In the genomic region with DNA sequence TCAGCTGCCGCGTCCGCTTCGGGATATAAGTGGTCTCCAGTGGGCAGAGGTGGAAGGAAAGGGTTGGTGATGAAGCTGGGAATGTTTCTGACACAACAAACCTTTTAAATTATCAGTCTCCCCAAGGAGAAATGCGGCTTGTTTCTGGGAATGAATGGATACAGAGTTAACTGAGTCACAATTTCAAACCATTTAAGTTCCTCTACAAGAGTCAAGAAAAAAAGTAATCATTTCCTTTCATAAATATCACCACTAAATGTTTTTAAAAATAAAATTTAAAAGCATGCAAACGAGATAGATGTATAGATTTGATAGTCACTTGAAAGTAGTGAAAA, we compare ENCODE assay signal across 12 cellular contexts. TPM values are rescaled to one million over a fixed set of nuclear protein-coding genes. Genes with fewer than 3 reads are reported as not detected.
A peak's percentile ranks its signal among the peaks of the same experiment; 100 is the strongest.
DNase-seq lines count a peak whose midpoint lies in the region; ATAC-seq and TF ChIP-seq lines count a peak whose summit lies in the region.
"Had no signal": no experiment of that assay in that cellular context is flagged by ENCODE, and none has a peak within 500 bp of the region (broad histone marks: within the 10 kb centered on the region; RNA-seq: fewer than 3 reads in every experiment).

No MANE protein-coding gene starts in this region.

- H3K36me3 ChIP-seq in cardiac muscle cell (no peaks in the 10 kb centered on the region), esophagus squamous epithelium (no peaks in the 10 kb centered on the region), urinary bladder (ENCODE audit: insufficient read depth) (no peaks in the 10 kb centered on the region), WERI-Rb-1 (no peaks in the 10 kb centered on the region)

- no peak for ATAC-seq in Right ventricle myocardium superior (ENCODE audit: poor library complexity)
- peak; percentile 52 for ATAC-seq in omental fat pad (ENCODE audit: low FRiP score)
- no peak for ATAC-seq in GM18520 (IDR thresholded peaks at IDR 0.05; ENCODE audit: unreplicated experiment)

- H3K4me1 ChIP-seq in cardiac muscle cell (ENCODE audit: low read depth) (peaks cover 39% of the 10 kb centered on the region), esophagus squamous epithelium (peaks cover 0 to 46% (median 7%) of the 10 kb centered on the region in 3 donors), urinary bladder (ENCODE audit: insufficient read depth) (peaks cover 1% of the 10 kb centered on the region)

- H3K27me3 ChIP-seq in cardiac muscle cell (no peaks in the 10 kb centered on the region), esophagus squamous epithelium (no peaks in the 10 kb centered on the region), WERI-Rb-1 (ENCODE audit: insufficient read depth, low read depth, severe bottlenecking) (no peaks in the 10 kb centered on the region)

- TF ChIP-seq CTCF in cardiac muscle cell (IDR thresholded peaks at IDR 0.05; ENCODE audit: low read depth, low read length), result no peak
- no peak for TF ChIP-seq CTCF in esophagus squamous epithelium (IDR thresholded peaks at IDR 0.05)
- TF ChIP-seq CTCF in omental fat pad (IDR thresholded peaks at IDR 0.05), result no peak
- TF ChIP-seq CTCF in WERI-Rb-1 (IDR thresholded peaks at IDR 0.05; ENCODE audit: low read depth, low read length), result no peak
- no peak for TF ChIP-seq CTCF in GM10248 (IDR thresholded peaks at IDR 0.05; ENCODE audit: control extremely low read depth, extremely low read depth, low read depth, missing control alignments)

- H3K4me3 ChIP-seq in cardiac muscle cell (peak overlapping the region; percentile 25), esophagus squamous epithelium (peak overlapping the region; percentile 20 to 68 (median 48)), urinary bladder (ENCODE audit: low read depth, low read length) (peak overlapping the region; percentile 36), WERI-Rb-1 (ENCODE audit: low read depth, low read length) (no peak overlapping the region)

- H3K27ac ChIP-seq in cardiac muscle cell (peak overlapping the region; percentile 88), esophagus squamous epithelium (peak overlapping the region; percentile 24 to 88 (median 78)), urinary bladder (ENCODE audit: low read depth) (peak overlapping the region; percentile 24), WERI-Rb-1 (no peak overlapping the region)

- TF ChIP-seq POLR2A in esophagus squamous epithelium (IDR thresholded peaks at IDR 0.05), result no peak

- H3K9me3 ChIP-seq in cardiac muscle cell (ENCODE audit: low read depth), result no peaks in the 10 kb centered on the region
- no peaks in the 10 kb centered on the region for H3K9me3 ChIP-seq in esophagus squamous epithelium
- H3K9me3 ChIP-seq in WERI-Rb-1 (ENCODE audit: severe bottlenecking), result no peaks in the 10 kb centered on the region

- intact Hi-C loops in Right ventricle myocardium superior (cut with DNase I), result loop anchor here (5.0 kb wide), 1 partner anchor 164 kb away; no protein-coding TSS in a partner anchor
- intact Hi-C loops in esophagus squamous epithelium (cut with DNase I), result loop anchor here (5.0 kb wide), 1 partner anchor 179 kb away; no protein-coding TSS in a partner anchor

- POLR2A ChIA-PET in GM10248 (lab: Yijun Ruan, JAX), result no interaction called here

- no peak for DNase-seq in cardiac muscle cell (ENCODE audit: low read depth in 1 of 2, low spot score in 1 of 2)
- DNase-seq in Right ventricle myocardium superior, result no peak
- DNase-seq in esophagus squamous epithelium (lab: John Stamatoyannopoulos, UW), result no peak
- DNase-seq in omental fat pad (ENCODE audit: low spot score), result no peak
- DNase-seq in WERI-Rb-1, result no peak
- DNase-seq in GM10248 (ENCODE audit: extremely low spot score), result no peak
- DNase-seq: activated naive CD4-positive, alpha-beta T cell treated with anti-CD3 and anti-CD28 coated beads, Interleukin-2, amount 50 U/mL, for 16 hours; NCI-H2107; nephron progenitor cell; RPMI8226 had no signal

- CTCF ChIA-PET in GM10248 (lab: Yijun Ruan, JAX), result interaction anchor here (0.8 to 4.0 kb wide), 13 partner anchors 8 to 180 kb away, joined by 3 to 21 read pairs (median 4); no protein-coding TSS in a partner anchor

- 21 to 27% methylated on average over 2 to 6 of the region's 6 CpGs for WGBS in esophagus squamous epithelium, 2 donors
- WGBS in urinary bladder, result 9% methylated on average over 6 of the region's 6 CpGs

RNA-seq across cellular contexts. Expression of a gene that starts 1.4 kb away (rescaled TPM):
- 17.3 and 19.1 TPM in 2 replicates for total RNA-seq in cardiac muscle cell
- 5.7 and 8.5 TPM in 2 replicates for polyA plus RNA-seq in cardiac muscle cell
- total RNA-seq in Right ventricle myocardium superior, result 60.2 TPM
- 10 to 100 TPM in 2 of 4 donors, 1 to 10 TPM in 2; 1.0 to 23.7 (median 10.6) TPM for total RNA-seq in esophagus squamous epithelium
- total RNA-seq in omental fat pad, result 10 to 100 TPM; 50.2 to 94.2 (median 64.8) TPM
- total RNA-seq in urinary bladder, result 155 TPM
- polyA plus RNA-seq in urinary bladder, result 26.1 TPM

RNA-seq across cellular contexts. Expression of a gene that starts 38.9 kb away (rescaled TPM):
- total RNA-seq in cardiac muscle cell, result 7.8 and 11.6 TPM in 2 replicates
- 11.0 and 11.4 TPM in 2 replicates for polyA plus RNA-seq in cardiac muscle cell
- 10.4 TPM for total RNA-seq in Right ventricle myocardium superior
- 10 to 100 TPM in 2 of 4 donors, 1 to 10 TPM in 2; 3.4 to 12.8 (median 9.5) TPM for total RNA-seq in esophagus squamous epithelium
- 10 to 100 TPM in 2 of 4 donors, 1 to 10 TPM in 2; 5.6 to 15.4 (median 10.4) TPM for total RNA-seq in omental fat pad
- 30.3 TPM for total RNA-seq in urinary bladder
- polyA plus RNA-seq in urinary bladder, result 2.1 TPM
